In the genomic region with DNA sequence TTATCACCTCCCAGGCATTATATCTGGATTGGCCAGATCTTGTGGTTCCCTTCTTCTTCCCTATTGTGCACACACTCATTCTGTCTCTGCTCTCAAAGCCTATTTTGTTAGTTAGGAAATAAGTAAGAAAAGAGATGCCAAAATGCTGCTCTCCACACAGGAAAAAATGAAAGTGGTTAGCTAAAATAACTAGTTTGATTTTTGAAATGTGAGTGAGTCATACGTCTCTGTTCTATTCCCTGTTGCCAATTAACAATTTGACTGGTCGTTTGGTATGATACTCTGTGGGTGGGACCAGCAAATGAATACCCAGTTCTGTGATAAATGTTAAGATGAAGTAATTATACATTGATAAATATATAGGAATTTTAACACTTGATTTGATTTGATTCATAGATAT, we compare ENCODE assay signal across 1 cellular context.
A peak's percentile ranks its signal among the peaks of the same experiment; 100 is the strongest.
TF ChIP-seq lines count a peak whose summit lies in the region.

No MANE protein-coding gene starts in this region.

TF ChIP-seq in SK-N-SH, 30 proteins besides CTCF, POLR2A, EP300 and RAD21 (continued from another document):
- TF ChIP-seq, protein P1, sequence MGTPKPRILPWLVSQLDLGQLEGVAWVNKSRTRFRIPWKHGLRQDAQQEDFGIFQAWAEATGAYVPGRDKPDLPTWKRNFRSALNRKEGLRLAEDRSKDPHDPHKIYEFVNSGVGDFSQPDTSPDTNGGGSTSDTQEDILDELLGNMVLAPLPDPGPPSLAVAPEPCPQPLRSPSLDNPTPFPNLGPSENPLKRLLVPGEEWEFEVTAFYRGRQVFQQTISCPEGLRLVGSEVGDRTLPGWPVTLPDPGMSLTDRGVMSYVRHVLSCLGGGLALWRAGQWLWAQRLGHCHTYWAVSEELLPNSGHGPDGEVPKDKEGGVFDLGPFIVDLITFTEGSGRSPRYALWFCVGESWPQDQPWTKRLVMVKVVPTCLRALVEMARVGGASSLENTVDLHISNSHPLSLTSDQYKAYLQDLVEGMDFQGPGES (IDR thresholded peaks at IDR 0.05; ENCODE audit: low read depth, low read length) = no peak
- TF ChIP-seq USF2 (IDR thresholded peaks at IDR 0.05; ENCODE audit: borderline replicate concordance, low read depth, low read length) (no peak), RCOR1 (IDR thresholded peaks at IDR 0.05; ENCODE audit: low read length) (no peak), NFIC (IDR thresholded peaks at IDR 0.05; ENCODE audit: borderline replicate concordance) (no peak; the same call in 1 of the 2 replicates), SIN3A (IDR thresholded peaks at IDR 0.05; ENCODE audit: borderline replicate concordance, low read depth, low read length) (no peak), TCF12 (IDR thresholded peaks at IDR 0.05) (peak; percentile 50), YY1 (IDR thresholded peaks at IDR 0.05; ENCODE audit: low read depth) (no peak), JUND (IDR thresholded peaks at IDR 0.05) (peak; percentile 51), EZH2phosphoT487 (IDR thresholded peaks at IDR 0.05; ENCODE audit: borderline replicate concordance, low read depth) (no peak), NRF1 (IDR thresholded peaks at IDR 0.05; ENCODE audit: low read depth, low read length) (no peak), MEF2A (IDR thresholded peaks at IDR 0.05; ENCODE audit: borderline replicate concordance, low read depth) (no peak), ZBTB33 (IDR thresholded peaks at IDR 0.05; ENCODE audit: borderline replicate concordance, low read depth) (no peak), RFX5 (IDR thresholded peaks at IDR 0.05; ENCODE audit: low read length) (no peak), MXI1 (IDR thresholded peaks at IDR 0.05; ENCODE audit: low read depth, low read length) (no peak)
- TF ChIP-seq, protein P2, sequence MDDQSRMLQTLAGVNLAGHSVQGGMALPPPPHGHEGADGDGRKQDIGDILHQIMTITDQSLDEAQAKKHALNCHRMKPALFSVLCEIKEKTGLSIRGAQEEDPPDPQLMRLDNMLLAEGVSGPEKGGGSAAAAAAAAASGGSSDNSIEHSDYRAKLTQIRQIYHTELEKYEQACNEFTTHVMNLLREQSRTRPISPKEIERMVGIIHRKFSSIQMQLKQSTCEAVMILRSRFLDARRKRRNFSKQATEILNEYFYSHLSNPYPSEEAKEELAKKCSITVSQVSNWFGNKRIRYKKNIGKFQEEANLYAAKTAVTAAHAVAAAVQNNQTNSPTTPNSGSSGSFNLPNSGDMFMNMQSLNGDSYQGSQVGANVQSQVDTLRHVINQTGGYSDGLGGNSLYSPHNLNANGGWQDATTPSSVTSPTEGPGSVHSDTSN (IDR thresholded peaks at IDR 0.05) = peak; percentile 27
- TF ChIP-seq, protein P3, sequence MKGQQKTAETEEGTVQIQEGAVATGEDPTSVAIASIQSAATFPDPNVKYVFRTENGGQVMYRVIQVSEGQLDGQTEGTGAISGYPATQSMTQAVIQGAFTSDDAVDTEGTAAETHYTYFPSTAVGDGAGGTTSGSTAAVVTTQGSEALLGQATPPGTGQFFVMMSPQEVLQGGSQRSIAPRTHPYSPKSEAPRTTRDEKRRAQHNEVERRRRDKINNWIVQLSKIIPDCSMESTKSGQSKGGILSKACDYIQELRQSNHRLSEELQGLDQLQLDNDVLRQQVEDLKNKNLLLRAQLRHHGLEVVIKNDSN (IDR thresholded peaks at IDR 0.05; ENCODE audit: borderline replicate concordance, low read depth) = no peak
- TF ChIP-seq, protein P4, sequence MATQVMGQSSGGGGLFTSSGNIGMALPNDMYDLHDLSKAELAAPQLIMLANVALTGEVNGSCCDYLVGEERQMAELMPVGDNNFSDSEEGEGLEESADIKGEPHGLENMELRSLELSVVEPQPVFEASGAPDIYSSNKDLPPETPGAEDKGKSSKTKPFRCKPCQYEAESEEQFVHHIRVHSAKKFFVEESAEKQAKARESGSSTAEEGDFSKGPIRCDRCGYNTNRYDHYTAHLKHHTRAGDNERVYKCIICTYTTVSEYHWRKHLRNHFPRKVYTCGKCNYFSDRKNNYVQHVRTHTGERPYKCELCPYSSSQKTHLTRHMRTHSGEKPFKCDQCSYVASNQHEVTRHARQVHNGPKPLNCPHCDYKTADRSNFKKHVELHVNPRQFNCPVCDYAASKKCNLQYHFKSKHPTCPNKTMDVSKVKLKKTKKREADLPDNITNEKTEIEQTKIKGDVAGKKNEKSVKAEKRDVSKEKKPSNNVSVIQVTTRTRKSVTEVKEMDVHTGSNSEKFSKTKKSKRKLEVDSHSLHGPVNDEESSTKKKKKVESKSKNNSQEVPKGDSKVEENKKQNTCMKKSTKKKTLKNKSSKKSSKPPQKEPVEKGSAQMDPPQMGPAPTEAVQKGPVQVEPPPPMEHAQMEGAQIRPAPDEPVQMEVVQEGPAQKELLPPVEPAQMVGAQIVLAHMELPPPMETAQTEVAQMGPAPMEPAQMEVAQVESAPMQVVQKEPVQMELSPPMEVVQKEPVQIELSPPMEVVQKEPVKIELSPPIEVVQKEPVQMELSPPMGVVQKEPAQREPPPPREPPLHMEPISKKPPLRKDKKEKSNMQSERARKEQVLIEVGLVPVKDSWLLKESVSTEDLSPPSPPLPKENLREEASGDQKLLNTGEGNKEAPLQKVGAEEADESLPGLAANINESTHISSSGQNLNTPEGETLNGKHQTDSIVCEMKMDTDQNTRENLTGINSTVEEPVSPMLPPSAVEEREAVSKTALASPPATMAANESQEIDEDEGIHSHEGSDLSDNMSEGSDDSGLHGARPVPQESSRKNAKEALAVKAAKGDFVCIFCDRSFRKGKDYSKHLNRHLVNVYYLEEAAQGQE (IDR thresholded peaks at IDR 0.05; ENCODE audit: low read depth, low read length) = no peak
